ENCODE assay signal across 14 cellular contexts in the genomic region with DNA sequence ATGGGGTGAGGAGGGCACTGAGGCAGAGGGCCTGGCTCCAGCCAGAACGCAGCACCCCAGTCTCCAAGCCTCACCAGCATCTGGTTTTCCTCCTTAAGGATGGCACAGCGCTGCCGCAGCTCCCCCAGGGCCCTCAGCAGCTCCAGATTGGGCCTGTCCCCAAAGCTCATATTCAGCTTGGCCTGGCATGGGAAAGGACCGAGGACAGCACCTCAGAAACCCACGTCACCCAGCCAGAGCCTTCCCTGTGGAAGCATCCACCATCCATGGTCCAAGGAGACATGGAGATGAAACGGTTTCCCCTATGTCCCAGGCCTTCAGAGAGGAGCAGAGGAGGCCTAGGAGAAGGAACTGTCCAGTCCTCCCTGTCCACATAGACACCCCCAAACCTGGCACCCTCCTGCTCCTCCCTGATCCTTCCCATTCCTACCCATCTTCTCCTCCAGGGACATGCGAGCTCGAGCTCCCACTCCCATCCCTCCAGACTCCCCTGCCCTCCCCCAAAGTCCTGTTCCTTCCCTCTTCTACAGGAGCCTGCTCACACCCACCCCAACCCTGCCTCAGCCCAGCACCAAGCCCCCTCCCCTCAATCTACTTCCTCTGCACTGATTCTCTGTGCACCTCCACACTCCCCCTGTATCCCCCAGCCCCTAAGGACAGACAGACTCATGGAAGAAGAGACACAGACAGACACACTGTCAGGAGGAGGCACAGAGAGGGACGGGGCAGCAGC. TPM values are rescaled to one million over a fixed set of nuclear protein-coding genes. Genes with fewer than 3 reads are reported as not detected.
A peak's percentile ranks its signal among the peaks of the same experiment; 100 is the strongest.
DNase-seq lines count a peak whose midpoint lies in the region; ATAC-seq and TF ChIP-seq lines count a peak whose summit lies in the region.
"Had no signal": no experiment of that assay in that cellular context is flagged by ENCODE, and none has a peak within 500 bp of the region (broad histone marks: within the 10 kb centered on the region; RNA-seq: fewer than 3 reads in every experiment).

No MANE protein-coding gene starts in this region.

- DNase-seq in Right ventricle myocardium superior (peak; percentile 18), heart right ventricle (no peak), T-cell (no peak), type B pancreatic cell (ENCODE audit: extremely low spot score, unreplicated experiment) (no peak), GM10248 (ENCODE audit: extremely low spot score) (no peak), NAMALWA (ENCODE audit: low spot score) (no peak)
- DNase-seq in effector memory CD8-positive, alpha-beta T cell, result no peak
- DNase-seq in activated effector memory CD4-positive, alpha-beta T cell treated with Interleukin-2 at 50 U/mL for 16 hours, result no peak
- DNase-seq: IMR-90, NCI-H226, retina, tibial artery had no signal

- H3K4me3 Mint-ChIP-seq in T-cell, result peak overlapping the region; percentile 60 to 100 (median 100)
- H3K4me3 Mint-ChIP-seq in effector memory CD8-positive, alpha-beta T cell, result peak overlapping the region; percentile 90 to 100
- H3K4me3 Mint-ChIP-seq in type B pancreatic cell, result peak overlapping the region; percentile 40

- TF ChIP-seq CTCF in heart right ventricle (IDR thresholded peaks at IDR 0.05), result no peak
- TF ChIP-seq CTCF in type B pancreatic cell (conservative IDR thresholded peaks at IDR 0.05), result no peak
- TF ChIP-seq CTCF in GM10248 (IDR thresholded peaks at IDR 0.05; ENCODE audit: control extremely low read depth, extremely low read depth, low read depth, missing control alignments), result no peak

- peaks cover 0 to 12% (median 0%) of the 10 kb centered on the region in 9 donors for H3K36me3 ChIP-seq in heart right ventricle

- no peaks in the 10 kb centered on the region for H3K9me3 Mint-ChIP-seq in T-cell
- H3K9me3 Mint-ChIP-seq in effector memory CD8-positive, alpha-beta T cell, result no peaks in the 10 kb centered on the region
- no peaks in the 10 kb centered on the region for H3K9me3 Mint-ChIP-seq in type B pancreatic cell

- intact Hi-C loops in Right ventricle myocardium superior (cut with DNase I), result no loop called here
- intact Hi-C loops in heart right ventricle (cut with DNase I), result no loop called here

- CTCF ChIA-PET in T-cell (lab: Charles Lee), result interaction anchor here (0.5 to 3.4 kb wide), 6 partner anchors 9 to 142 kb away, joined by 3 to 38 read pairs (median 4); no protein-coding TSS in a partner anchor
- CTCF ChIA-PET in GM10248 (lab: Yijun Ruan, JAX), result interaction anchor here (0.9 to 3.9 kb wide), 7 partner anchors 9 to 37 kb away, joined by 3 to 42 read pairs (median 4); no protein-coding TSS in a partner anchor

- no peak overlapping the region for H3K4me3 ChIP-seq in heart right ventricle
- H3K4me3 ChIP-seq: lung, tibial artery had no signal

- H3K27ac Mint-ChIP-seq in T-cell, result peak overlapping the region; percentile 81 to 96
- peak overlapping the region; percentile 92 to 95 for H3K27ac Mint-ChIP-seq in effector memory CD8-positive, alpha-beta T cell
- H3K27ac Mint-ChIP-seq in type B pancreatic cell, result no peak overlapping the region

- H3K9me3 ChIP-seq in heart right ventricle, result no peaks in the 10 kb centered on the region
- H3K9me3 ChIP-seq: tibial artery had no signal

- peaks cover 47 to 67% (median 49%) of the 10 kb centered on the region in 3 donors for H3K4me1 Mint-ChIP-seq in T-cell
- peaks cover 57 to 61% of the 10 kb centered on the region in 2 donors for H3K4me1 Mint-ChIP-seq in effector memory CD8-positive, alpha-beta T cell (ENCODE audit: low read depth in 2 of 2)
- peaks cover 23% of the 10 kb centered on the region for H3K4me1 Mint-ChIP-seq in type B pancreatic cell (ENCODE audit: unreplicated experiment)

- POLR2A ChIA-PET in T-cell (lab: Charles Lee) (interaction anchor here (0.6 to 1.8 kb wide), 5 partner anchors 14 to 25 kb away, joined by 3 to 9 read pairs (median 5); a partner anchor contains a TSS), GM10248 (lab: Yijun Ruan, JAX) (interaction anchor here (1.9 to 4.1 kb wide), 4 partner anchors 9 to 26 kb away, joined by 7 to 39 read pairs (median 26); a partner anchor contains a TSS)

- no peaks in the 10 kb centered on the region for H3K27me3 Mint-ChIP-seq in T-cell
- H3K27me3 Mint-ChIP-seq in effector memory CD8-positive, alpha-beta T cell, result no peaks in the 10 kb centered on the region
- peaks cover 17% of the 10 kb centered on the region for H3K27me3 Mint-ChIP-seq in type B pancreatic cell

- ATAC-seq in Right ventricle myocardium superior (ENCODE audit: poor library complexity) (no peak), heart right ventricle (no peak), T-cell (replicated peaks in 1 of 4) (no peak)
- no peak for ATAC-seq in effector memory CD8-positive, alpha-beta T cell (replicated peaks)

- H3K4me1 ChIP-seq in heart right ventricle, result peaks cover 0 to 18% (median 6%) of the 10 kb centered on the region in 9 donors

- H3K27ac ChIP-seq in heart right ventricle, result no peak overlapping the region
- H3K27ac ChIP-seq: tibial artery had no signal

- H3K27me3 ChIP-seq in heart right ventricle, result peaks cover 0 to 70% (median 44%) of the 10 kb centered on the region in 7 donors

- H3K36me3 Mint-ChIP-seq in T-cell, result peaks cover 23% of the 10 kb centered on the region
- peaks cover 59% of the 10 kb centered on the region for H3K36me3 Mint-ChIP-seq in effector memory CD8-positive, alpha-beta T cell (ENCODE audit: insufficient read depth)
- no peaks in the 10 kb centered on the region for H3K36me3 Mint-ChIP-seq in type B pancreatic cell

- WGBS in heart right ventricle, 2 donors, result 77 to 80% methylated on average over 9 of the region's 9 CpGs

RNA-seq across cellular contexts. Expression of a gene that starts 1.8 kb away (rescaled TPM):
- total RNA-seq in Right ventricle myocardium superior, result 13.6 TPM
- total RNA-seq in heart right ventricle, result 10 to 100 TPM in 8 of 10 donors, 1 to 10 TPM in 2; 6.0 to 18.7 (median 12.4) TPM
- 10 to 100 TPM in 1 of 2 donors, 1 to 10 TPM in 1; 1.6 to 35.6 TPM for polyA plus RNA-seq in heart right ventricle
- total RNA-seq in T-cell, result 10 to 100 TPM; 15.6 to 62.7 (median 19.9) TPM
- total RNA-seq in type B pancreatic cell (ENCODE audit: low replicate concordance), result 9.7 and 18.4 TPM in 2 replicates
- total RNA-seq: H4 had no signal

RNA-seq across cellular contexts. Expression of a gene that starts 25.2 kb away (rescaled TPM):
- total RNA-seq in Right ventricle myocardium superior (59.2 TPM), heart right ventricle (10 to 100 TPM; 49.0 to 73.4 (median 59.8) TPM), T-cell (10 to 100 TPM; 40.5 to 77.3 (median 63.2) TPM), type B pancreatic cell (ENCODE audit: low replicate concordance) (75.7 and 82.9 TPM in 2 replicates)
- 10 to 100 TPM; 38.0 to 95.0 TPM for polyA plus RNA-seq in heart right ventricle

RNA-seq across cellular contexts. Expression of a gene that starts 46.0 kb away (rescaled TPM):
- 0.05 TPM for total RNA-seq in Right ventricle myocardium superior
- 1 to 10 TPM in 1 of 10 donors, under 1 TPM in 7, not detected in 2; 0.08 to 2.5 (median 0.25) TPM for total RNA-seq in heart right ventricle
- polyA plus RNA-seq in heart right ventricle, result under 1 TPM; 0.07 to 0.15 TPM
- total RNA-seq in T-cell, result 1 to 10 TPM in 4 of 5 donors, under 1 TPM in 1; 0.32 to 1.9 (median 1.1) TPM
- total RNA-seq in type B pancreatic cell (ENCODE audit: low replicate concordance), result not detected in 2 replicates
- total RNA-seq: H4, IMR-90 had no signal
- polyA plus RNA-seq: IMR-90 had no signal

Comparison
In these comparisons a context has a peak if more than half of its experiments do, and no peak if none do; other contexts are left out.
1. H3K4me3 Mint-ChIP-seq: peak in every context shown above with its lines; median percentile 100 in T-cell; 95 in effector memory CD8-positive, alpha-beta T cell; 40 in type B pancreatic cell.